ENCODE assay signal across 1 cellular context in the genomic region with DNA sequence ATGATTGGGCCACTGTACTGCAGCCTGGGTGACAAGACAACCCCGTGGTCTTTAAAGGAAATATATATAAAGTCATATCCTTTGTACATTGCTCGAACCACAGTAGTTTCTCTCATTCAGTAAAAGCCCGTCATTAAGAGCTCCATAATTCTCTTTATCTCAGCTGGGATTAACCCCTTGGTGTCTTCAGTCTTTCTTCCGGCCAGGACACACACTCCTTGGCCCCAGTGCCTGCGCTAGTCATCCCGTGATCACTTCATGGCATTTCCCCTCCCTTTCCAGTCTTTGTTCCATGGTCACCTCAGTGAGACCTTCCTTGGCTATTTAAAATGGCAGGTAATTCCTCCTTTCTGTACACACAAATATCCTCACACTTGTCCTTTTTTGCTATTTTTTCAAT.
TF ChIP-seq lines count a peak whose summit lies in the region.

No MANE protein-coding gene starts in this region.

TF ChIP-seq in neural cell, 6 proteins besides CTCF, POLR2A, EP300 and RAD21 (continued from another document):
- TF ChIP-seq, protein P1, sequence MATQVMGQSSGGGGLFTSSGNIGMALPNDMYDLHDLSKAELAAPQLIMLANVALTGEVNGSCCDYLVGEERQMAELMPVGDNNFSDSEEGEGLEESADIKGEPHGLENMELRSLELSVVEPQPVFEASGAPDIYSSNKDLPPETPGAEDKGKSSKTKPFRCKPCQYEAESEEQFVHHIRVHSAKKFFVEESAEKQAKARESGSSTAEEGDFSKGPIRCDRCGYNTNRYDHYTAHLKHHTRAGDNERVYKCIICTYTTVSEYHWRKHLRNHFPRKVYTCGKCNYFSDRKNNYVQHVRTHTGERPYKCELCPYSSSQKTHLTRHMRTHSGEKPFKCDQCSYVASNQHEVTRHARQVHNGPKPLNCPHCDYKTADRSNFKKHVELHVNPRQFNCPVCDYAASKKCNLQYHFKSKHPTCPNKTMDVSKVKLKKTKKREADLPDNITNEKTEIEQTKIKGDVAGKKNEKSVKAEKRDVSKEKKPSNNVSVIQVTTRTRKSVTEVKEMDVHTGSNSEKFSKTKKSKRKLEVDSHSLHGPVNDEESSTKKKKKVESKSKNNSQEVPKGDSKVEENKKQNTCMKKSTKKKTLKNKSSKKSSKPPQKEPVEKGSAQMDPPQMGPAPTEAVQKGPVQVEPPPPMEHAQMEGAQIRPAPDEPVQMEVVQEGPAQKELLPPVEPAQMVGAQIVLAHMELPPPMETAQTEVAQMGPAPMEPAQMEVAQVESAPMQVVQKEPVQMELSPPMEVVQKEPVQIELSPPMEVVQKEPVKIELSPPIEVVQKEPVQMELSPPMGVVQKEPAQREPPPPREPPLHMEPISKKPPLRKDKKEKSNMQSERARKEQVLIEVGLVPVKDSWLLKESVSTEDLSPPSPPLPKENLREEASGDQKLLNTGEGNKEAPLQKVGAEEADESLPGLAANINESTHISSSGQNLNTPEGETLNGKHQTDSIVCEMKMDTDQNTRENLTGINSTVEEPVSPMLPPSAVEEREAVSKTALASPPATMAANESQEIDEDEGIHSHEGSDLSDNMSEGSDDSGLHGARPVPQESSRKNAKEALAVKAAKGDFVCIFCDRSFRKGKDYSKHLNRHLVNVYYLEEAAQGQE (IDR thresholded peaks at IDR 0.05; ENCODE audit: borderline replicate concordance) = no peak
